11 cellular contexts compared by ENCODE assay signal in genomic region chr15:93037341-93038063, GRCh38. TPM values are rescaled to one million over a fixed set of nuclear protein-coding genes. Genes with fewer than 3 reads are reported as not detected.
DNase-seq lines count a peak whose midpoint lies in the region; ATAC-seq and TF ChIP-seq lines count a peak whose summit lies in the region.
"Had no signal": no experiment of that assay in that cellular context is flagged by ENCODE, and none has a peak within 500 bp of the region (broad histone marks: within the 10 kb centered on the region; RNA-seq: fewer than 3 reads in every experiment).

No MANE protein-coding gene starts in this region.

- no peak overlapping the region for H3K4me3 ChIP-seq in AG04449 (ENCODE audit: low read depth, low read length)

- peak overlapping the region; percentile 76 to 95 (median 88) for H3K27ac Mint-ChIP-seq in brain
- no peak overlapping the region for H3K27ac Mint-ChIP-seq in endothelial cell (ENCODE audit: unreplicated experiment)

- TF ChIP-seq CTCF in AG04449 (IDR thresholded peaks at IDR 0.05; ENCODE audit: insufficient read depth, low read length, missing control alignments) (peak; percentile 50), brain (conservative IDR thresholded peaks at IDR 0.05) (peak; percentile 36 to 41), endothelial cell (IDR thresholded peaks at IDR 0.05; ENCODE audit: unreplicated experiment) (no peak)

- CTCF ChIA-PET in AG04449 (lab: Yijun Ruan, JAX) = interaction anchor here (1.0 to 14.8 kb wide), 15 partner anchors 10 to 1287 kb away, joined by 3 to 184 read pairs (median 6); no protein-coding TSS in a partner anchor

- POLR2A ChIA-PET in AG04449 (lab: Yijun Ruan, JAX) = no interaction called here

- H3K27me3 Mint-ChIP-seq in brain = no peaks in the 10 kb centered on the region
- peaks cover 7% of the 10 kb centered on the region for H3K27me3 Mint-ChIP-seq in endothelial cell (ENCODE audit: unreplicated experiment)

- DNase-seq in AG04449 (ENCODE audit: low read depth, low spot score) = peak; percentile 5
- DNase-seq in HuH-7.5 (ENCODE audit: low spot score) = peak; percentile 23
- DNase-seq in left kidney (ENCODE audit: low read depth, low spot score) = peak; percentile 60
- no peak for DNase-seq in endothelial cell (ENCODE audit: low spot score)
- DNase-seq in activated CD4-positive, alpha-beta T cell treated with anti-CD3 and anti-CD28 coated beads, Interleukin-2, amount 50 U/mL, for 1 hour = no peak

- peaks cover 25% of the 10 kb centered on the region for H3K36me3 Mint-ChIP-seq in brain
- no peaks in the 10 kb centered on the region for H3K36me3 Mint-ChIP-seq in endothelial cell (ENCODE audit: low read depth, unreplicated experiment)
- H3K36me3 Mint-ChIP-seq: activated naive CD4-positive, alpha-beta T cell treated with anti-CD3 and anti-CD28 coated beads, Interleukin-2, amount 50 U/mL, for 72 hours; IgD-negative memory B cell had no signal

- H3K4me1 Mint-ChIP-seq in brain (peaks cover 51% of the 10 kb centered on the region), endothelial cell (ENCODE audit: unreplicated experiment) (no peaks in the 10 kb centered on the region)

- ATAC-seq in GM21825 (IDR thresholded peaks at IDR 0.05; ENCODE audit: unreplicated experiment) (no peak), GM21515 (IDR thresholded peaks at IDR 0.05; ENCODE audit: unreplicated experiment) (no peak)
- ATAC-seq: activated naive CD4-positive, alpha-beta T cell treated with anti-CD3 and anti-CD28 coated beads, Interleukin-2, amount 50 U/mL, for 72 hours had no signal

- H3K4me3 Mint-ChIP-seq in brain (peak overlapping the region in 2 of 5 experiments; percentile 29 to 39), endothelial cell (ENCODE audit: unreplicated experiment) (no peak overlapping the region)

- H3K9me3 Mint-ChIP-seq in brain (peaks cover 0 to 10% (median 5%) of the 10 kb centered on the region in 5 experiments), endothelial cell (ENCODE audit: unreplicated experiment) (no peaks in the 10 kb centered on the region)
- H3K9me3 Mint-ChIP-seq: activated naive CD4-positive, alpha-beta T cell treated with anti-CD3 and anti-CD28 coated beads, Interleukin-2, amount 50 U/mL, for 72 hours; IgD-negative memory B cell had no signal

RNA-seq across cellular contexts. Expression of gene RGMA, which starts 51.5 kb away (rescaled TPM):
- 57.8 TPM for polyA plus RNA-seq in brain (ENCODE audit: insufficient read depth, low read depth, low replicate concordance)
- total RNA-seq in endothelial cell (ENCODE audit: unreplicated experiment) = 5.7 TPM
- total RNA-seq: pulmonary artery endothelial cell had no signal
- polyA plus RNA-seq: IgD-negative memory B cell had no signal

Comparison
In these comparisons a context has a peak if more than half of its experiments do, and no peak if none do; other contexts are left out.
1. DNase-seq: peak in AG04449 (single experiment), HuH-7.5 (single experiment) and left kidney (single experiment); none in endothelial cell (single experiment) and activated CD4-positive, alpha-beta T cell treated with anti-CD3 and anti-CD28 coated beads, Interleukin-2, amount 50 U/mL, for 1 hour (single experiment).